17 cellular contexts compared by ENCODE assay signal in genomic region chr12:97758102-97758501, GRCh38.
DNase-seq lines count a peak whose midpoint lies in the region; ATAC-seq, FAIRE-seq and TF ChIP-seq lines count a peak whose summit lies in the region.
"Had no signal": no experiment of that assay in that cellular context is flagged by ENCODE, and none has a peak within 500 bp of the region (broad histone marks: within the 10 kb centered on the region; RNA-seq: fewer than 3 reads in every experiment).

No MANE protein-coding gene starts in this region.

- no peaks in the 10 kb centered on the region for H3K9me2 ChIP-seq in hepatocyte (replicated peaks; ENCODE audit: insufficient read depth)

- DNase-seq in GM12891 (ENCODE audit: insufficient read length, low spot score) = no peak
- peak; percentile 2 for DNase-seq in NCI-H446 treated with DMSO at 0.1 percent for 48 hours (lab: John Stamatoyannopoulos, UW)
- DNase-seq in hepatocyte (ENCODE audit: low spot score) = no peak
- no peak for DNase-seq in suprapubic skin (ENCODE audit: low spot score in 2 of 2)
- no peak for DNase-seq in H4 (ENCODE audit: low spot score)
- DNase-seq in SIG-M5 treated with dmso at 0.1 percent for 504 hours (lab: John Stamatoyannopoulos, UW; ENCODE audit: unreplicated experiment) = no peak
- DNase-seq: activated B cell treated with CpG ODN at 0.5 μM for 24 hours; activated CD8-positive, alpha-beta T cell treated with anti-CD3 and anti-CD28 coated beads, Interleukin-2, amount 10 ng/mL, durations not matched to agents 7 days and 5 days; activated T-cell treated with anti-CD3 and anti-CD28 coated beads, Interleukin-2, amount 50 U/mL, for 1 hour; CD8-positive, alpha-beta T cell; foreskin melanocyte; kidney glomerular epithelial cell; stimulated activated CD4-positive, alpha-beta T cell treated with anti-CD3 and anti-CD28 coated beads, Interleukin-4, amount 100 ng/mL, for 4 hours; T-helper 9 cell had no signal

- H3K27me3 ChIP-seq in hepatocyte = no peaks in the 10 kb centered on the region
- H3K27me3 ChIP-seq in suprapubic skin = no peaks in the 10 kb centered on the region

- H3K36me3 ChIP-seq in hepatocyte (replicated peaks; ENCODE audit: insufficient read depth, low read depth) = no peaks in the 10 kb centered on the region
- no peaks in the 10 kb centered on the region for H3K36me3 ChIP-seq in suprapubic skin

- H3K9me3 ChIP-seq in hepatocyte (ENCODE audit: low read depth) (no peaks in the 10 kb centered on the region), suprapubic skin (no peaks in the 10 kb centered on the region)

- H3K4me2 ChIP-seq in hepatocyte = no peak overlapping the region

- H2AFZ ChIP-seq in hepatocyte = no peak overlapping the region

- TF ChIP-seq CTCF in hepatocyte (IDR thresholded peaks at IDR 0.05; ENCODE audit: poor library complexity) (no peak), suprapubic skin (IDR thresholded peaks at IDR 0.05) (no peak)

- H4K20me1 ChIP-seq in hepatocyte (ENCODE audit: insufficient read depth, poor library complexity, severe bottlenecking) = no peaks in the 10 kb centered on the region

- FAIRE-seq in GM12891 (lab: Jason Lieb, UNC) = no peak
- FAIRE-seq: H1 had no signal

- TF ChIP-seq EP300 in suprapubic skin (IDR thresholded peaks at IDR 0.05) = no peak

- no peak for TF ChIP-seq POLR2A in GM12891 (IDR thresholded peaks at IDR 0.05; ENCODE audit: low read depth, low read length)
- no peak for TF ChIP-seq POLR2A in suprapubic skin (IDR thresholded peaks at IDR 0.05)

- WGBS in hepatocyte (ENCODE audit: low lambda C conversion rate, missing lambda C conversion rate) = 72% methylated on average over 2 of the region's 2 CpGs
- WGBS in suprapubic skin = 42% methylated on average over 2 of the region's 2 CpGs

- H3K4me1 ChIP-seq in hepatocyte (ENCODE audit: insufficient read depth) (peaks cover 10% of the 10 kb centered on the region), suprapubic skin (peaks cover 9% of the 10 kb centered on the region)

- no peak overlapping the region for H3K4me3 ChIP-seq in hepatocyte
- H3K4me3 ChIP-seq in suprapubic skin = no peak overlapping the region

- H3K79me2 ChIP-seq in hepatocyte = no peaks in the 10 kb centered on the region

- ATAC-seq in GM18517 (IDR thresholded peaks at IDR 0.05; ENCODE audit: unreplicated experiment) = no peak
- ATAC-seq: activated CD8-positive, alpha-beta T cell treated with anti-CD3 and anti-CD28 coated beads, Interleukin-2, amount 10 ng/mL, durations not matched to agents 7 days and 5 days; CD8-positive, alpha-beta T cell had no signal

- H3K27ac ChIP-seq in hepatocyte (peak overlapping the region; percentile 68), suprapubic skin (peak overlapping the region; percentile 69)
- H3K27ac ChIP-seq: epithelial cell of prostate had no signal

TF ChIP-seq in GM12891, 5 proteins besides CTCF, POLR2A, EP300 and RAD21:
- TF ChIP-seq SPI1 (IDR thresholded peaks at IDR 0.05; ENCODE audit: low read depth, low read length) (peak; percentile 16; the same call in 1 of the 2 replicates), TAF1 (IDR thresholded peaks at IDR 0.05; ENCODE audit: low read depth, low read length) (no peak), PAX5 (IDR thresholded peaks at IDR 0.05; ENCODE audit: insufficient read depth, low read length, severe bottlenecking) (no peak)
TF ChIP-seq in GM12891: peak in this region for 1.
